24 cellular contexts compared by ENCODE assay signal in genomic region chr7:79828866-79829265, GRCh38.
DNase-seq lines count a peak whose midpoint lies in the region; ATAC-seq and TF ChIP-seq lines count a peak whose summit lies in the region.
"Had no signal": no experiment of that assay in that cellular context is flagged by ENCODE, and none has a peak within 500 bp of the region (broad histone marks: within the 10 kb centered on the region; RNA-seq: fewer than 3 reads in every experiment).

No MANE protein-coding gene starts in this region.

- H3K4me3 ChIP-seq in GM23248 (no peak overlapping the region), IMR-90 (ENCODE audit: insufficient read depth, low read depth, low read length) (no peak overlapping the region)
- H3K4me3 ChIP-seq: BLaER1 had no signal

- H3K79me1 ChIP-seq in IMR-90 (ENCODE audit: low read depth in 1 of 2, low read length in 2 of 2) = no peaks in the 10 kb centered on the region

- no peaks in the 10 kb centered on the region for H3K79me2 ChIP-seq in GM23248 (ENCODE audit: insufficient read depth)

- H3K36me3 ChIP-seq in GM23248 (ENCODE audit: low read depth) (no peaks in the 10 kb centered on the region), IMR-90 (ENCODE audit: control insufficient read depth, insufficient read depth, low read length) (no peaks in the 10 kb centered on the region)
- H3K36me3 ChIP-seq: BE2C, BLaER1 had no signal

- H4K20me1 ChIP-seq in GM23248 (ENCODE audit: insufficient read depth) = no peaks in the 10 kb centered on the region
- no peaks in the 10 kb centered on the region for H4K20me1 ChIP-seq in IMR-90 (ENCODE audit: insufficient read depth, low read length)
- H4K20me1 ChIP-seq: BLaER1 had no signal

- H2AFZ ChIP-seq in GM23248 (no peak overlapping the region), IMR-90 (replicated peaks; ENCODE audit: low read length, poor library complexity) (no peak overlapping the region)

- no peaks in the 10 kb centered on the region for H3K27me3 ChIP-seq in GM23248 (replicated peaks; ENCODE audit: insufficient read depth)
- H3K27me3 ChIP-seq in IMR-90 (ENCODE audit: control insufficient read depth, insufficient read depth, low read length) = no peaks in the 10 kb centered on the region
- H3K27me3 ChIP-seq: BE2C, BLaER1 had no signal

- no peak overlapping the region for H2AK5ac ChIP-seq in IMR-90 (ENCODE audit: low read depth, low read length)

- dilution Hi-C loops in IMR-90 (cut with HindIII; ENCODE audit: low sequenced_read_pairs, unreplicated experiment) = no loop called here

- POLR2A ChIA-PET in IMR-90 (lab: Charles Lee; ENCODE audit: unreplicated experiment) = no interaction called here

- H4K5ac ChIP-seq in IMR-90 (ENCODE audit: low read depth, low read length) = no peak overlapping the region

- H2BK20ac ChIP-seq in IMR-90 (ENCODE audit: low read depth, low read length) = no peak overlapping the region

- no peak overlapping the region for H2AK9ac ChIP-seq in IMR-90 (replicated peaks; ENCODE audit: low read depth, low read length, poor library complexity)

- H3K18ac ChIP-seq in IMR-90 (ENCODE audit: low read depth, low read length) = no peak overlapping the region

- TF ChIP-seq CTCF in IMR-90 (conservative IDR thresholded peaks at IDR 0.05; ENCODE audit: low read depth, low read length) = no peak

- no TSS peak for BruUV-seq in IMR-90 (replicated peaks; lab: Mats Ljungman, UMichigan)

- no peak for TF ChIP-seq POLR2A in IMR-90 (IDR thresholded peaks at IDR 0.05; ENCODE audit: low read depth, low read length)

- no peak overlapping the region for H4K91ac ChIP-seq in IMR-90 (ENCODE audit: insufficient read depth, low read depth, low read length)

- H3K9me1 ChIP-seq in IMR-90 (ENCODE audit: insufficient read depth, low read length) = no peaks in the 10 kb centered on the region

- H3K4me1 ChIP-seq in GM23248 (ENCODE audit: insufficient read depth) (no peaks in the 10 kb centered on the region), IMR-90 (ENCODE audit: control insufficient read depth, insufficient read depth, low read length) (no peaks in the 10 kb centered on the region)
- H3K4me1 ChIP-seq: BE2C, BLaER1 had no signal

- H3K56ac ChIP-seq in IMR-90 (ENCODE audit: extremely low read depth, insufficient read depth, low read length) = no peak overlapping the region

- no peak overlapping the region for H3K4ac ChIP-seq in IMR-90 (ENCODE audit: low read depth, low read length)

- no peak for TF ChIP-seq RAD21 in IMR-90 (IDR thresholded peaks at IDR 0.05; ENCODE audit: low read length)

- no peak overlapping the region for H3K14ac ChIP-seq in IMR-90 (replicated peaks; ENCODE audit: low read depth, low read length)

- no peak overlapping the region for H3K27ac ChIP-seq in GM23248
- no peak overlapping the region for H3K27ac ChIP-seq in IMR-90 (ENCODE audit: insufficient read depth, low read length)
- H3K27ac ChIP-seq: BLaER1 had no signal

- H3K9ac ChIP-seq in GM23248 = no peak overlapping the region
- H3K9ac ChIP-seq in IMR-90 (ENCODE audit: low read depth, low read length) = no peak overlapping the region
- H3K9ac ChIP-seq: BLaER1 had no signal

- H2BK15ac ChIP-seq in IMR-90 (ENCODE audit: low read depth, low read length) = no peak overlapping the region

- H3K4me2 ChIP-seq in GM23248 (ENCODE audit: unreplicated experiment) (no peak overlapping the region), IMR-90 (ENCODE audit: low read depth, low read length) (no peak overlapping the region; the same call in 1 of the 2 replicates)
- H3K4me2 ChIP-seq: BLaER1 had no signal

- CTCF ChIA-PET in IMR-90 (lab: Yijun Ruan, JAX) = no interaction called here

- intact Hi-C loops in IMR-90 (cut with micrococcal nuclease) = no loop called here

- H2BK5ac ChIP-seq in IMR-90 (ENCODE audit: low read depth, low read length, poor library complexity, severe bottlenecking) = no peak overlapping the region

- peak; percentile 17; the same call in 1 of the 2 replicates for ATAC-seq in IMR-90 (ENCODE audit: low read depth)
- ATAC-seq in HG03108 (IDR thresholded peaks at IDR 0.05; ENCODE audit: unreplicated experiment) = no peak
- ATAC-seq in HG02970 (IDR thresholded peaks at IDR 0.05; ENCODE audit: low FRiP score, unreplicated experiment) = no peak

- H3K9me3 ChIP-seq in GM23248 (ENCODE audit: low read depth) (no peaks in the 10 kb centered on the region), IMR-90 (ENCODE audit: control insufficient read depth, insufficient read depth, low read length) (no peaks in the 10 kb centered on the region)
- H3K9me3 ChIP-seq: BE2C, BLaER1 had no signal

- H3K23ac ChIP-seq in IMR-90 (ENCODE audit: low read depth, low read length) = no peak overlapping the region

- in situ Hi-C loops in GM23248 (cut with MboI) = no loop called here
- in situ Hi-C loops in IMR-90 (cut with MboI; ENCODE audit: low sequenced_read_pairs) = no loop called here

- peak; percentile 7 for DNase-seq in GM23248
- DNase-seq in IMR-90 = peak; percentile 55
- peak; percentile 53 for DNase-seq in amniotic epithelial cell (ENCODE audit: low read depth)
- peak; percentile 48 for DNase-seq in iris pigment epithelial cell (ENCODE audit: low read depth)
- no peak for DNase-seq in activated T-cell treated with anti-CD3 and anti-CD28 coated beads for 4 hours
- no peak for DNase-seq in globus pallidus (ENCODE audit: low spot score)
- DNase-seq: 8988T; ACHN; BE2C; C1 segment of cervical spinal cord; CD4-positive, alpha-beta memory T cell; CD4-positive, CD25-positive, alpha-beta regulatory T cell; CD8-positive, alpha-beta memory T cell; COR-L47; DMS 273 treated with DMSO at 0.1 percent for 48 hours; DMS153; DMS53; DMS79; DND-41; EL; GF-D8 had no signal

- no peak overlapping the region for H4K8ac ChIP-seq in IMR-90 (ENCODE audit: low read depth in 2 of 2, low read length in 2 of 2)

- H3F3A ChIP-seq in GM23248 (ENCODE audit: insufficient read depth) = no peaks in the 10 kb centered on the region

- no peak overlapping the region for H2BK120ac ChIP-seq in IMR-90 (ENCODE audit: low read depth, low read length)

- no peaks in the 10 kb centered on the region for H3K9me2 ChIP-seq in GM23248 (ENCODE audit: insufficient read depth)

TF ChIP-seq in IMR-90, 13 proteins besides CTCF, POLR2A, EP300 and RAD21:
- TF ChIP-seq RFX5 (IDR thresholded peaks at IDR 0.05; ENCODE audit: low read depth, low read length) (no peak), CEBPB (IDR thresholded peaks at IDR 0.05; ENCODE audit: low read depth, low read length) (peak; percentile 36; the same call in 1 of the 2 replicates), BHLHE40 (IDR thresholded peaks at IDR 0.05; ENCODE audit: low read depth, low read length) (no peak)

Comparison
In these comparisons a context has a peak if more than half of its experiments do, and no peak if none do; other contexts are left out.
1. DNase-seq: peak in GM23248 (single experiment), IMR-90 (single experiment), amniotic epithelial cell (single experiment) and iris pigment epithelial cell (single experiment); none in activated T-cell treated with anti-CD3 and anti-CD28 coated beads for 4 hours (single experiment) and globus pallidus (single experiment).